17 cellular contexts compared by ENCODE assay signal in genomic region chr2:146143971-146144370, GRCh38.
"Had no signal": no experiment of that assay in that cellular context is flagged by ENCODE, and none has a peak within 500 bp of the region (broad histone marks: within the 10 kb centered on the region; RNA-seq: fewer than 3 reads in every experiment).

No MANE protein-coding gene starts in this region.

- DNase-seq: activated B cell treated with CpG ODN at 0.5 μM for 24 hours; activated CD4-positive, alpha-beta T cell treated with anti-CD3 and anti-CD28 coated beads, Interleukin-2, amount 10 ng/mL, durations not matched to agents 24 days and 14 days; activated naive CD4-positive, alpha-beta T cell treated with anti-CD3 and anti-CD28 coated beads for 36 hours; adrenal gland; body of pancreas; dermis blood vessel endothelial cell; left ventricle myocardium inferior; sigmoid colon; stimulated activated CD4-positive, alpha-beta T cell treated with anti-CD3 and anti-CD28 coated beads, Interleukin-2, amount 100 ng/mL, for 48 hours; T-helper 1 cell; upper lobe of right lung had no signal

- ATAC-seq: activated T-helper 17 cell treated with anti-CD3 and anti-CD28 coated beads, Interleukin-2, amount 50 U/mL, for 72 hours; body of pancreas; esophagus mucosa; gastroesophageal sphincter; upper lobe of right lung had no signal

- H3K27ac Mint-ChIP-seq: activated B cell treated with CpG ODN at 0.5 μM for 24 hours; activated CD4-positive, alpha-beta T cell treated with anti-CD3 and anti-CD28 coated beads, Interleukin-2, amount 10 ng/mL, durations not matched to agents 24 days and 14 days; activated naive CD4-positive, alpha-beta T cell treated with anti-CD3 and anti-CD28 coated beads for 36 hours; activated T-helper 17 cell treated with anti-CD3 and anti-CD28 coated beads, Interleukin-2, amount 50 U/mL, for 72 hours; memory B cell; nephron; stimulated activated naive CD8-positive, alpha-beta T cell treated with anti-CD3 and anti-CD28 coated beads, Interleukin-15, Interleukin-2, amounts not matched to agents 100 ng/mL and 50 ng/mL, for 24 hours had no signal

- H3K9me3 Mint-ChIP-seq: activated B cell treated with CpG ODN at 0.5 μM for 24 hours; activated CD4-positive, alpha-beta T cell treated with anti-CD3 and anti-CD28 coated beads, Interleukin-2, amount 10 ng/mL, durations not matched to agents 24 days and 14 days; activated naive CD4-positive, alpha-beta T cell treated with anti-CD3 and anti-CD28 coated beads for 36 hours; memory B cell; nephron had no signal

- H3K36me3 Mint-ChIP-seq: memory B cell had no signal

- H3K4me3 ChIP-seq: adrenal gland, body of pancreas, gastroesophageal sphincter, left ventricle myocardium inferior, sigmoid colon, upper lobe of right lung had no signal
